ENCODE assay signal across 8 cellular contexts in genomic region chr6:44000164-44000842, GRCh38.
DNase-seq lines count a peak whose midpoint lies in the region; ATAC-seq lines count a peak whose summit lies in the region.

No MANE protein-coding gene starts in this region.

- peak overlapping the region; percentile 92 for H2BK12ac ChIP-seq in neuronal stem cell (ENCODE audit: low read length)

- H3K4me3 ChIP-seq in neuronal stem cell (ENCODE audit: low read length in 2 of 2) = no peak overlapping the region

- peaks cover 0 to 4% of the 10 kb centered on the region in 2 donors for H3K9me3 ChIP-seq in neuronal stem cell (replicated peaks in 1 of 2; ENCODE audit: control insufficient read depth in 2 of 2, insufficient read depth in 1 of 2, low read depth in 1 of 2, low read length in 2 of 2)

- no peak overlapping the region for H3K14ac ChIP-seq in neuronal stem cell (ENCODE audit: low read length)

- H2BK15ac ChIP-seq in neuronal stem cell (ENCODE audit: low read length) = peak overlapping the region; percentile 90

- H4K8ac ChIP-seq in neuronal stem cell (ENCODE audit: low read depth, low read length) = no peak overlapping the region

- H3K27me3 ChIP-seq in neuronal stem cell (ENCODE audit: control insufficient read depth in 3 of 3, insufficient read depth in 3 of 3, low read depth in 1 of 3, low read length in 3 of 3) = peaks cover 0 to 47% (median 4%) of the 10 kb centered on the region in 3 experiments

- H3K4me1 ChIP-seq in neuronal stem cell (ENCODE audit: control insufficient read depth in 2 of 2, insufficient read depth in 1 of 2, low read depth in 1 of 2, low read length in 2 of 2) = peaks cover 0 to 27% of the 10 kb centered on the region in 2 donors

- peak overlapping the region; percentile 95 for H3K18ac ChIP-seq in neuronal stem cell (ENCODE audit: low read length)

- peak overlapping the region; percentile 99 for H2AK5ac ChIP-seq in neuronal stem cell (ENCODE audit: low read depth, low read length)

- DNase-seq in stimulated activated CD4-positive, alpha-beta T cell treated with anti-CD3 and anti-CD28 coated beads, Interleukin-12 subunit alpha, Interleukin-12 subunit beta, amount 100 ng/mL, for 48 hours (ENCODE audit: low read depth in 2 of 3, low spot score in 1 of 3) = peak in 2 of 3 donors; percentile 11 to 48
- no peak for DNase-seq in stimulated activated CD4-positive, alpha-beta T cell treated with anti-CD3 and anti-CD28 coated beads, Interleukin-12 subunit alpha, Interleukin-12 subunit beta, amount 100 ng/mL, for 4 hours
- peak; percentile 46 for DNase-seq in NCI-H1092 (lab: John Stamatoyannopoulos, UW)
- DNase-seq in activated T-cell treated with anti-CD3 and anti-CD28 coated beads, Interleukin-2, amount 50 U/mL, for 72 hours = peak; percentile 33 to 48
- no peak for DNase-seq in neuronal stem cell (ENCODE audit: low spot score)
- DNase-seq in globus pallidus (ENCODE audit: low spot score) = no peak
- no peak for DNase-seq in KG1 (lab: John Stamatoyannopoulos, UW)

- H4K91ac ChIP-seq in neuronal stem cell (ENCODE audit: low read depth, low read length, poor library complexity) = peak overlapping the region; percentile 79

- H3K4me1 Mint-ChIP-seq in activated T-cell treated with anti-CD3 and anti-CD28 coated beads, Interleukin-2, amount 50 U/mL, for 72 hours (ENCODE audit: low read depth) = peaks cover 19% of the 10 kb centered on the region

- peaks cover 26% of the 10 kb centered on the region for H3K27me3 Mint-ChIP-seq in activated T-cell treated with anti-CD3 and anti-CD28 coated beads, Interleukin-2, amount 50 U/mL, for 72 hours (ENCODE audit: low read depth)

- peak; percentile 33 to 50 for ATAC-seq in activated T-cell treated with anti-CD3 and anti-CD28 coated beads, Interleukin-2, amount 50 U/mL, for 72 hours (replicated peaks in 1 of 2)
- no peak for ATAC-seq in HG03457 (IDR thresholded peaks at IDR 0.05; ENCODE audit: unreplicated experiment)

- H2BK120ac ChIP-seq in neuronal stem cell (ENCODE audit: low read depth, low read length) = peak overlapping the region; percentile 21

- H3K79me1 ChIP-seq in neuronal stem cell (ENCODE audit: low read depth, low read length) = no peaks in the 10 kb centered on the region

- H3K27ac ChIP-seq in neuronal stem cell (replicated peaks; ENCODE audit: low read length) = no peak overlapping the region

- H2AFZ ChIP-seq in neuronal stem cell (ENCODE audit: low read length) = no peak overlapping the region

- no peak overlapping the region for H3K4me2 ChIP-seq in neuronal stem cell (ENCODE audit: insufficient read depth, low read length, poor library complexity, severe bottlenecking)

- H3K36me3 Mint-ChIP-seq in activated T-cell treated with anti-CD3 and anti-CD28 coated beads, Interleukin-2, amount 50 U/mL, for 72 hours (ENCODE audit: insufficient read depth in 2 of 2) = no peaks in the 10 kb centered on the region

- no peak overlapping the region for H3K9ac ChIP-seq in neuronal stem cell (ENCODE audit: low read depth, low read length, poor library complexity)

- H3K27ac Mint-ChIP-seq in activated T-cell treated with anti-CD3 and anti-CD28 coated beads, Interleukin-2, amount 50 U/mL, for 72 hours = peak overlapping the region; percentile 59

- peak overlapping the region; percentile 71 for H3K4ac ChIP-seq in neuronal stem cell (ENCODE audit: low read length)

- H3K4me3 Mint-ChIP-seq in activated T-cell treated with anti-CD3 and anti-CD28 coated beads, Interleukin-2, amount 50 U/mL, for 72 hours = peak overlapping the region; percentile 70 to 74

- H2BK5ac ChIP-seq in neuronal stem cell (ENCODE audit: low read length) = peak overlapping the region; percentile 68

- H3K23ac ChIP-seq in neuronal stem cell (ENCODE audit: low read depth, low read length, poor library complexity) = peak overlapping the region; percentile 63

- H3K9me3 Mint-ChIP-seq in activated T-cell treated with anti-CD3 and anti-CD28 coated beads, Interleukin-2, amount 50 U/mL, for 72 hours = no peaks in the 10 kb centered on the region

- no peaks in the 10 kb centered on the region for H3K36me3 ChIP-seq in neuronal stem cell (replicated peaks in 1 of 2; ENCODE audit: control insufficient read depth in 2 of 2, insufficient read depth in 2 of 2, low read length in 2 of 2)

- no CpG with 5 or more reads among the region's 14 CpGs for WGBS in neuronal stem cell (ENCODE audit: extremely low coverage in 2 of 2, insufficient read length in 2 of 2, insufficient replicate concordance in 1 of 2), 2 donors

Comparison
In these comparisons a context has a peak if more than half of its experiments do, and no peak if none do; other contexts are left out.
1. DNase-seq: peak in stimulated activated CD4-positive, alpha-beta T cell treated with anti-CD3 and anti-CD28 coated beads, Interleukin-12 subunit alpha, Interleukin-12 subunit beta, amount 100 ng/mL, for 48 hours (2 of 3), NCI-H1092 (single experiment) and activated T-cell treated with anti-CD3 and anti-CD28 coated beads, Interleukin-2, amount 50 U/mL, for 72 hours (2 of 2); none in stimulated activated CD4-positive, alpha-beta T cell treated with anti-CD3 and anti-CD28 coated beads, Interleukin-12 subunit alpha, Interleukin-12 subunit beta, amount 100 ng/mL, for 4 hours (single experiment), neuronal stem cell (single experiment), globus pallidus (single experiment) and KG1 (single experiment).